8 cellular contexts compared by ENCODE assay signal in the genomic region with DNA sequence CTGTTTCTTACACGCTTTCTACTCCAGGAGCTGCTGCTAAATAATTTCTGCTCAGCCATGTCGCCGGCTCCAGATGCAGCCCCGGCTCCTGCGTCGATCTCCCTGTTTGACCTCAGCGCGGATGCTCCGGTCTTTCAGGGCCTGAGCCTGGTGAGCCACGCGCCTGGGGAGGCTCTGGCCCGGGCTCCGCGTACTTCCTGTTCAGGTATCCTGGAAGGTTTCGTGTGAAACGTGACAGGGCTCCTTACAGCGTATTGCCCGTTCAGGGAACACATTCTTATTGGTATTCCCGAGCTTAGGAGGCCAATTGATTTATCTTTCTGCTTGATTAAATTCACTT. TPM values are rescaled to one million over a fixed set of nuclear protein-coding genes. Genes with fewer than 3 reads are reported as not detected.
DNase-seq lines count a peak whose midpoint lies in the region; ATAC-seq and TF ChIP-seq lines count a peak whose summit lies in the region.

No MANE protein-coding gene starts in this region.

- H3K9ac ChIP-seq in SK-N-SH: peak overlapping the region; percentile 70
- peak overlapping the region; percentile 71 to 91 for H3K9ac ChIP-seq in colonic mucosa (ENCODE audit: low read depth in 2 of 2, low read length in 2 of 2)

- POLR2A ChIA-PET in SK-N-SH (lab: Yijun Ruan, JAX): interaction anchor here (0.6 to 2.7 kb wide), 5 partner anchors 12 to 268 kb away, joined by 3 to 23 read pairs (median 8); partner anchors contain the start of genes ABCB6, CNPPD1, GLB1L and STK16

- peaks cover 11% of the 10 kb centered on the region for H3F3A ChIP-seq in SK-N-SH (replicated peaks; ENCODE audit: insufficient read depth)

- CTCF ChIA-PET in SK-N-SH (lab: Yijun Ruan, JAX): interaction anchor here (0.9 to 5.1 kb wide), 7 partner anchors 11 to 70 kb away, joined by 3 to 40 read pairs (median 5); partner anchors contain the start of genes ABCB6 and NHEJ1

- H3K27ac ChIP-seq in SK-N-SH (ENCODE audit: low read depth in 2 of 2, low read length in 1 of 2) (peak overlapping the region; percentile 74 to 77), colonic mucosa (peak overlapping the region; percentile 88), left lung (peak overlapping the region; percentile 86 to 95)

- no peaks in the 10 kb centered on the region for H3K9me3 Mint-ChIP-seq in stimulated activated memory B cell treated with anti-CD40 and anti-IgM and Interleukin-4, amounts not matched to agents 10 μg/mL and 1 μg/mL and 100 μg/mL, for 72 hours

- no peaks in the 10 kb centered on the region for H4K20me1 ChIP-seq in SK-N-SH (ENCODE audit: insufficient read depth)

- no peak for TF ChIP-seq RAD21 in SK-N-SH (IDR thresholded peaks at IDR 0.05; ENCODE audit: low read length)

- peaks cover 27% of the 10 kb centered on the region for H3K79me2 ChIP-seq in SK-N-SH (ENCODE audit: insufficient read depth)

- peak; percentile 68 for DNase-seq in GM06990 (ENCODE audit: extremely low read depth, insufficient read length)
- DNase-seq in SK-N-SH: peak; percentile 65
- peak; percentile 74 for DNase-seq in colonic mucosa
- peak; percentile 66 to 90 for DNase-seq in left lung

- 0% methylated on average over 19 of the region's 19 CpGs for WGBS in SK-N-SH (ENCODE audit: low lambda C conversion rate)

- H3K9me2 ChIP-seq in SK-N-SH: no peaks in the 10 kb centered on the region

- H3K4me3 Mint-ChIP-seq in stimulated activated memory B cell treated with anti-CD40 and anti-IgM and Interleukin-4, amounts not matched to agents 10 μg/mL and 1 μg/mL and 100 μg/mL, for 72 hours: peak overlapping the region; percentile 99

- H3K4me1 ChIP-seq in SK-N-SH (ENCODE audit: control insufficient read depth in 1 of 2, insufficient read depth in 2 of 2, low read depth in 1 of 2, low read length in 1 of 2) (peaks cover 3 to 16% of the 10 kb centered on the region in 2 experiments; a peak in 1 of 4 replicates), colonic mucosa (peaks cover 7% of the 10 kb centered on the region), left lung (peaks cover 23 to 51% of the 10 kb centered on the region in 2 donors)

- H3K27me3 ChIP-seq in GM06990 (replicated peaks; ENCODE audit: control insufficient read depth, insufficient read depth, low read length) (no peaks in the 10 kb centered on the region), SK-N-SH (ENCODE audit: insufficient read depth) (no peaks in the 10 kb centered on the region), colonic mucosa (no peaks in the 10 kb centered on the region), left lung (no peaks in the 10 kb centered on the region)

- H3K27ac Mint-ChIP-seq in stimulated activated memory B cell treated with anti-CD40 and anti-IgM and Interleukin-4, amounts not matched to agents 10 μg/mL and 1 μg/mL and 100 μg/mL, for 72 hours: peak overlapping the region; percentile 95

- H3K36me3 ChIP-seq in GM06990 (ENCODE audit: control insufficient read depth, insufficient read depth, low read length) (peaks cover 20% of the 10 kb centered on the region), SK-N-SH (replicated peaks in 1 of 2; ENCODE audit: control insufficient read depth in 1 of 2, insufficient read depth in 2 of 2, low read length in 1 of 2) (peaks cover 14 to 39% of the 10 kb centered on the region in 2 experiments), colonic mucosa (peaks cover 14% of the 10 kb centered on the region), left lung (peaks cover 0 to 50% of the 10 kb centered on the region in 2 donors)

- peak; percentile 16 for ATAC-seq in HG02981 (IDR thresholded peaks at IDR 0.05; ENCODE audit: unreplicated experiment)
- ATAC-seq in left lung: peak; percentile 59
- peak; percentile 29 for ATAC-seq in stimulated activated memory B cell treated with anti-CD40 and anti-IgM and Interleukin-4, amounts not matched to agents 10 μg/mL and 1 μg/mL and 100 μg/mL, for 72 hours
- ATAC-seq in GM21423 (IDR thresholded peaks at IDR 0.05; ENCODE audit: unreplicated experiment): no peak
- ATAC-seq in GM21786 (IDR thresholded peaks at IDR 0.05; ENCODE audit: unreplicated experiment): no peak

- H3K4me3 ChIP-seq in GM06990 (replicated peaks; ENCODE audit: low read depth, low read length): peak overlapping the region; percentile 92
- H3K4me3 ChIP-seq in SK-N-SH (ENCODE audit: low read depth in 2 of 2, low read length in 1 of 2): peak overlapping the region; percentile 82 to 87
- H3K4me3 ChIP-seq in colonic mucosa: peak overlapping the region; percentile 63
- H3K4me3 ChIP-seq in left lung: peak overlapping the region; percentile 79 to 92

- peaks cover 42% of the 10 kb centered on the region for H3K36me3 Mint-ChIP-seq in stimulated activated memory B cell treated with anti-CD40 and anti-IgM and Interleukin-4, amounts not matched to agents 10 μg/mL and 1 μg/mL and 100 μg/mL, for 72 hours

- no peak for TF ChIP-seq CTCF in GM06990 (IDR thresholded peaks at IDR 0.05; ENCODE audit: insufficient read depth, low read length, poor library complexity, severe bottlenecking)
- TF ChIP-seq CTCF in SK-N-SH (IDR thresholded peaks at IDR 0.05): no peak
- no peak for TF ChIP-seq CTCF in colonic mucosa (IDR thresholded peaks at IDR 0.05)
- no peak for TF ChIP-seq CTCF in left lung (IDR thresholded peaks at IDR 0.05)

- intact Hi-C loops in colonic mucosa (cut with DNase I): no loop called here
- intact Hi-C loops in left lung (cut with DNase I): no loop called here

- H3K9me3 ChIP-seq in SK-N-SH (no peaks in the 10 kb centered on the region), colonic mucosa (no peaks in the 10 kb centered on the region), left lung (no peaks in the 10 kb centered on the region)

- H3K4me2 ChIP-seq in SK-N-SH: peak overlapping the region; percentile 87

- peaks cover 40% of the 10 kb centered on the region for H3K4me1 Mint-ChIP-seq in stimulated activated memory B cell treated with anti-CD40 and anti-IgM and Interleukin-4, amounts not matched to agents 10 μg/mL and 1 μg/mL and 100 μg/mL, for 72 hours

- no peaks in the 10 kb centered on the region for H3K27me3 Mint-ChIP-seq in stimulated activated memory B cell treated with anti-CD40 and anti-IgM and Interleukin-4, amounts not matched to agents 10 μg/mL and 1 μg/mL and 100 μg/mL, for 72 hours

- H2AFZ ChIP-seq in SK-N-SH (ENCODE audit: low read depth): peak overlapping the region; percentile 80

- TF ChIP-seq EP300 in SK-N-SH (IDR thresholded peaks at IDR 0.05; ENCODE audit: borderline replicate concordance in 1 of 2, low read depth in 1 of 2, low read length in 1 of 2): no peak

TF ChIP-seq in SK-N-SH, 30 proteins besides CTCF, POLR2A, EP300 and RAD21 (continues in another document):
- no peak for TF ChIP-seq MXI1 (IDR thresholded peaks at IDR 0.05; ENCODE audit: low read depth, low read length)
- TF ChIP-seq RFX5 (IDR thresholded peaks at IDR 0.05; ENCODE audit: low read length): no peak
- TF ChIP-seq, protein P1, sequence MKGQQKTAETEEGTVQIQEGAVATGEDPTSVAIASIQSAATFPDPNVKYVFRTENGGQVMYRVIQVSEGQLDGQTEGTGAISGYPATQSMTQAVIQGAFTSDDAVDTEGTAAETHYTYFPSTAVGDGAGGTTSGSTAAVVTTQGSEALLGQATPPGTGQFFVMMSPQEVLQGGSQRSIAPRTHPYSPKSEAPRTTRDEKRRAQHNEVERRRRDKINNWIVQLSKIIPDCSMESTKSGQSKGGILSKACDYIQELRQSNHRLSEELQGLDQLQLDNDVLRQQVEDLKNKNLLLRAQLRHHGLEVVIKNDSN (IDR thresholded peaks at IDR 0.05; ENCODE audit: borderline replicate concordance, low read depth): no peak
- TF ChIP-seq CHD2 (IDR thresholded peaks at IDR 0.05; ENCODE audit: low read length, partially characterized antibody): no peak
- no peak for TF ChIP-seq TEAD4 (IDR thresholded peaks at IDR 0.05; ENCODE audit: borderline replicate concordance, insufficient read depth)
- TF ChIP-seq TAF1 (IDR thresholded peaks at IDR 0.05; ENCODE audit: borderline replicate concordance, low read depth, low read length): no peak
- TF ChIP-seq, protein P2, sequence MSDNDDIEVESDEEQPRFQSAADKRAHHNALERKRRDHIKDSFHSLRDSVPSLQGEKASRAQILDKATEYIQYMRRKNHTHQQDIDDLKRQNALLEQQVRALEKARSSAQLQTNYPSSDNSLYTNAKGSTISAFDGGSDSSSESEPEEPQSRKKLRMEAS (IDR thresholded peaks at IDR 0.05; ENCODE audit: low read depth): no peak
- TF ChIP-seq RCOR1 (IDR thresholded peaks at IDR 0.05; ENCODE audit: low read length): no peak
- TF ChIP-seq NRF1 (IDR thresholded peaks at IDR 0.05; ENCODE audit: low read depth, low read length): no peak
- no peak for TF ChIP-seq TCF12 (IDR thresholded peaks at IDR 0.05)
- no peak for TF ChIP-seq FOSL2 (IDR thresholded peaks at IDR 0.05; ENCODE audit: borderline replicate concordance, low read depth)
- no peak for TF ChIP-seq YY1 (IDR thresholded peaks at IDR 0.05; ENCODE audit: low read depth)
- no peak for TF ChIP-seq GATA2 (CRISPR knock-in tag; IDR thresholded peaks at IDR 0.05)
- no peak for TF ChIP-seq MEF2A (IDR thresholded peaks at IDR 0.05; ENCODE audit: borderline replicate concordance, low read depth)

RNA-seq across cellular contexts. Expression of gene ANKZF1, which starts 0.6 kb away (rescaled TPM):
- 22.3 and 30.8 TPM in 2 replicates for polyA plus RNA-seq in SK-N-SH (2012; rRNA removed)
- 5.8 and 7.0 TPM in 2 replicates for polyA plus RNA-seq in SK-N-SH (2012; cell fraction: cytosol; rRNA removed)
- polyA plus RNA-seq in SK-N-SH (2012; cell fraction: nucleus; rRNA removed): 153 and 167 TPM in 2 replicates
- total RNA-seq in colonic mucosa: 10 to 100 TPM; 56.7 to 67.1 TPM
- 10 to 100 TPM; 34.5 to 36.5 TPM for total RNA-seq in left lung

RNA-seq across cellular contexts. Expression of gene ATG9A, which starts 0.7 kb away (rescaled TPM):
- polyA plus RNA-seq in SK-N-SH (2012; rRNA removed): 29.6 and 33.2 TPM in 2 replicates
- 15.6 and 23.0 TPM in 2 replicates for polyA plus RNA-seq in SK-N-SH (2012; cell fraction: cytosol; rRNA removed)
- 40.4 and 42.6 TPM in 2 replicates for polyA plus RNA-seq in SK-N-SH (2012; cell fraction: nucleus; rRNA removed)
- 10 to 100 TPM; 56.4 to 63.8 TPM for total RNA-seq in colonic mucosa
- 10 to 100 TPM; 53.6 to 58.9 TPM for total RNA-seq in left lung

RNA-seq across cellular contexts. Expression of gene ABCB6, which starts 11.4 kb away (rescaled TPM):
- 26.5 and 27.4 TPM in 2 replicates for polyA plus RNA-seq in SK-N-SH (2012; rRNA removed)
- polyA plus RNA-seq in SK-N-SH (2012; cell fraction: cytosol; rRNA removed): 9.9 and 15.0 TPM in 2 replicates
- polyA plus RNA-seq in SK-N-SH (2012; cell fraction: nucleus; rRNA removed): 155 and 170 TPM in 2 replicates
- total RNA-seq in colonic mucosa (10 to 100 TPM; 16.9 to 27.1 TPM), left lung (10 to 100 TPM; 24.3 to 45.3 TPM)

RNA-seq across cellular contexts. Expression of gene GLB1L, which starts 15.1 kb away (rescaled TPM):
- polyA plus RNA-seq in SK-N-SH (2012; rRNA removed): 11.7 and 14.1 TPM in 2 replicates
- polyA plus RNA-seq in SK-N-SH (2012; cell fraction: cytosol; rRNA removed): 10.2 and 10.6 TPM in 2 replicates
- polyA plus RNA-seq in SK-N-SH (2012; cell fraction: nucleus; rRNA removed): 31.5 and 33.0 TPM in 2 replicates
- total RNA-seq in colonic mucosa (1 to 10 TPM; 2.1 to 2.5 TPM), left lung (10 to 100 TPM in 1 of 2 donors, 1 to 10 TPM in 1; 9.9 to 11.9 TPM)

RNA-seq across cellular contexts. Expression of gene STK16, which starts 15.1 kb away (rescaled TPM):
- polyA plus RNA-seq in SK-N-SH (2012; rRNA removed): 57.6 and 78.6 TPM in 2 replicates
- polyA plus RNA-seq in SK-N-SH (2012; cell fraction: cytosol; rRNA removed): 35.8 and 58.3 TPM in 2 replicates
- 44.7 and 69.1 TPM in 2 replicates for polyA plus RNA-seq in SK-N-SH (2012; cell fraction: nucleus; rRNA removed)
- total RNA-seq in colonic mucosa: 10 to 100 TPM; 30.1 to 35.8 TPM
- 10 to 100 TPM; 23.9 to 26.3 TPM for total RNA-seq in left lung

Comparison
In these comparisons a context has a peak if more than half of its experiments do, and no peak if none do; other contexts are left out.
1. ATAC-seq: peak in HG02981 (single experiment), left lung (single experiment) and stimulated activated memory B cell treated with anti-CD40 and anti-IgM and Interleukin-4, amounts not matched to agents 10 μg/mL and 1 μg/mL and 100 μg/mL, for 72 hours (single experiment); none in GM21423 (single experiment) and GM21786 (single experiment).
2. Peak in every context shown above with its lines, with median percentiles within 50 percentile points of each other: DNase-seq, H3K4me3 ChIP-seq and H3K27ac ChIP-seq.